9 cellular contexts compared by ENCODE assay signal in the genomic region with DNA sequence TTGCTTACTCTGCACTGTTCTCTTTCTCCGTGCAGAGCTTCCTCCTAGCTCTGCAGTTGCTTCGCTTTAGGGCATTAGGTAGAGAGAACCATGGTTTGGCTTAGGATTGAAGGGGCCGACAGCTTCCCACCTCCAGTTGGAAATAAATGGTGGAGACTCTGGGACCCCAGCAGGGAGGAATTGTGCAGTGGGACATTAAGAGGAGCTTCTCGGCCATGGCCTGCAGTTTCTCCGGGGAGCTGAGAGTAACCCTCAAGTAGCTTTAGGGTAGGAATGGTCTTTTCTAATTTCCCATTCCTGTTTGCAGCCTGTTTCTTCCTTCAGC. TPM values are rescaled to one million over a fixed set of nuclear protein-coding genes. Genes with fewer than 3 reads are reported as not detected.
DNase-seq lines count a peak whose midpoint lies in the region; ATAC-seq lines count a peak whose summit lies in the region.
"Had no signal": no experiment of that assay in that cellular context is flagged by ENCODE, and none has a peak within 500 bp of the region (broad histone marks: within the 10 kb centered on the region; RNA-seq: fewer than 3 reads in every experiment).

No MANE protein-coding gene starts in this region.

- H3K4me3 Mint-ChIP-seq in IgD-negative memory B cell: no peak overlapping the region
- peak overlapping the region; percentile 98 for H3K4me3 Mint-ChIP-seq in dendritic cell treated with granulocyte-macrophage colony-stimulating factor and Interleukin-4, amounts not matched to agents 40 ng/mL and 50 ng/mL, for 4 days
- H3K4me3 Mint-ChIP-seq in naive B cell: no peak overlapping the region
- H3K4me3 Mint-ChIP-seq: neural crest cell had no signal

- H3K4me1 Mint-ChIP-seq in IgD-negative memory B cell: peaks cover 3 to 20% (median 13%) of the 10 kb centered on the region in 3 donors
- peaks cover 47% of the 10 kb centered on the region for H3K4me1 Mint-ChIP-seq in dendritic cell treated with granulocyte-macrophage colony-stimulating factor and Interleukin-4, amounts not matched to agents 40 ng/mL and 50 ng/mL, for 4 days (ENCODE audit: low read depth)
- peaks cover 16 to 36% (median 23%) of the 10 kb centered on the region in 3 donors for H3K4me1 Mint-ChIP-seq in naive B cell

- ATAC-seq in naive B cell (ENCODE audit: low read depth in 2 of 2) (no peak), GM21619 (IDR thresholded peaks at IDR 0.05; ENCODE audit: unreplicated experiment) (no peak)

- peak overlapping the region in 2 of 3 donors; percentile 63 to 71 for H3K27ac Mint-ChIP-seq in IgD-negative memory B cell
- peak overlapping the region; percentile 97 for H3K27ac Mint-ChIP-seq in dendritic cell treated with granulocyte-macrophage colony-stimulating factor and Interleukin-4, amounts not matched to agents 40 ng/mL and 50 ng/mL, for 4 days
- H3K27ac Mint-ChIP-seq in naive B cell: peak overlapping the region in 4 of 6 donors; percentile 60 to 90 (median 74)

- H2AFZ ChIP-seq in ACC112 (ENCODE audit: low read length, unreplicated experiment): peak overlapping the region; percentile 62

- H3K36me3 ChIP-seq in ACC112 (ENCODE audit: insufficient read depth, low read length): no peaks in the 10 kb centered on the region

- intact Hi-C loops in dendritic cell treated with granulocyte-macrophage colony-stimulating factor and Interleukin-4, amounts not matched to agents 40 ng/mL and 50 ng/mL, for 4 days (cut with micrococcal nuclease): loop anchor here (5.0 to 10.0 kb wide), 2 partner anchors 260 to 353 kb away; a partner anchor contains a TSS

- peak overlapping the region; percentile 87 for H3K4me3 ChIP-seq in ACC112 (ENCODE audit: low read depth, low read length)

- no peaks in the 10 kb centered on the region for H3K27me3 ChIP-seq in ACC112 (ENCODE audit: insufficient read depth, low read length)

- no peak overlapping the region for H3K27ac ChIP-seq in ACC112 (ENCODE audit: low read depth, low read length)

- peaks cover 19% of the 10 kb centered on the region for H3K4me1 ChIP-seq in ACC112 (ENCODE audit: control insufficient read depth, insufficient read depth, low read length, unreplicated experiment)

- H3K36me3 Mint-ChIP-seq in IgD-negative memory B cell: no peaks in the 10 kb centered on the region
- H3K36me3 Mint-ChIP-seq in dendritic cell treated with granulocyte-macrophage colony-stimulating factor and Interleukin-4, amounts not matched to agents 40 ng/mL and 50 ng/mL, for 4 days (ENCODE audit: low read depth): peaks cover 58% of the 10 kb centered on the region
- no peaks in the 10 kb centered on the region for H3K36me3 Mint-ChIP-seq in naive B cell

- DNase-seq in naive B cell (no peak), NAMALWA (ENCODE audit: low spot score) (no peak), NCI-H526 treated with DMSO at 0.1 percent for 48 hours (lab: John Stamatoyannopoulos, UW) (no peak)
- DNase-seq in stimulated activated CD4-positive, alpha-beta T cell treated with anti-CD3 and anti-CD28 coated beads, Interleukin-2, amount 100 ng/mL, for 24 hours: no peak

- H3K79me2 ChIP-seq in ACC112 (ENCODE audit: control insufficient read depth, insufficient read depth, low read length, unreplicated experiment): peaks cover 29% of the 10 kb centered on the region

- H3K27me3 Mint-ChIP-seq in IgD-negative memory B cell (no peaks in the 10 kb centered on the region), naive B cell (no peaks in the 10 kb centered on the region)
- no peaks in the 10 kb centered on the region for H3K27me3 Mint-ChIP-seq in dendritic cell treated with granulocyte-macrophage colony-stimulating factor and Interleukin-4, amounts not matched to agents 40 ng/mL and 50 ng/mL, for 4 days

- H3K9me3 Mint-ChIP-seq in IgD-negative memory B cell (no peaks in the 10 kb centered on the region), naive B cell (no peaks in the 10 kb centered on the region)
- no peaks in the 10 kb centered on the region for H3K9me3 Mint-ChIP-seq in dendritic cell treated with granulocyte-macrophage colony-stimulating factor and Interleukin-4, amounts not matched to agents 40 ng/mL and 50 ng/mL, for 4 days
- H3K9me3 Mint-ChIP-seq: neural crest cell had no signal

RNA-seq across cellular contexts. Expression of a gene that starts 1.2 kb away (rescaled TPM):
- polyA plus RNA-seq in IgD-negative memory B cell (5.0 TPM), naive B cell (ENCODE audit: low read depth in 6 of 6) (1 to 10 TPM in 5 of 6 donors, under 1 TPM in 1; 0.84 to 7.8 (median 4.0) TPM)

RNA-seq across cellular contexts. Expression of a gene that starts 2.4 kb away (rescaled TPM):
- polyA plus RNA-seq in IgD-negative memory B cell: 53.4 TPM
- 10 to 100 TPM; 41.8 to 66.6 (median 45.1) TPM for polyA plus RNA-seq in naive B cell (ENCODE audit: low read depth in 6 of 6)

RNA-seq across cellular contexts. Expression of a gene that starts 53.6 kb away (rescaled TPM):
- polyA plus RNA-seq in IgD-negative memory B cell (0.70 TPM), naive B cell (ENCODE audit: low read depth in 6 of 6) (1 to 10 TPM in 3 of 6 donors, under 1 TPM in 3; 0.29 to 1.9 (median 0.99) TPM)
